ENCODE assay signal across 11 cellular contexts in the genomic region with DNA sequence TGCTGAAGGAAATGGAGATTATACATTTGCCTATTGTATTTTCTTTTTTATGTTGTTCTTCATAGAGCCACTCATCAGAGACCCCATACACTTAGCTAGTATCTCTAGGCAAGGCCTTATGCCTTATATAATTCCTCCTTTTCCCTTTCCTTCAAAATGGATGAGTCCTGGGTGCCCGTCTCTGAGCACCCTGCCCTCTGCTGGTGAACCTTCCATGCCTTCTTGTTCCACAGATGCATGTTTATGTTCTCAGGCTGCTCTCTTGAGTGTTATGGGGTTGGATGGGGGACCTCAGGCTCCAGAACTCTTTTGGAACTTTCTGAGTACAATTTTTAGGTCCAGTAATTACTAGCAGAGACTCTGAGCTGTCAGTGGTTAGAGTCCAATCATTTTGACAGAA.
DNase-seq lines count a peak whose midpoint lies in the region; ATAC-seq, FAIRE-seq and TF ChIP-seq lines count a peak whose summit lies in the region.
"Had no signal": no experiment of that assay in that cellular context is flagged by ENCODE, and none has a peak within 500 bp of the region (broad histone marks: within the 10 kb centered on the region; RNA-seq: fewer than 3 reads in every experiment).

No MANE protein-coding gene starts in this region.

- H3K9me3 ChIP-seq in astrocyte (ENCODE audit: insufficient read depth, low read depth, low read length) (no peaks in the 10 kb centered on the region), right lobe of liver (no peaks in the 10 kb centered on the region)

- ATAC-seq in right lobe of liver = peak in 3 of 4 donors; percentile 52 to 68 (median 63)
- ATAC-seq: activated naive CD4-positive, alpha-beta T cell treated with anti-CD3 and anti-CD28 coated beads, Interleukin-2, amount 50 U/mL, for 72 hours had no signal

- H3K9me3 Mint-ChIP-seq in astrocyte (ENCODE audit: unreplicated experiment) (no peaks in the 10 kb centered on the region), progenitor cell of endocrine pancreas (ENCODE audit: low read depth) (peaks cover 6% of the 10 kb centered on the region)

- WGBS in right lobe of liver (ENCODE audit: insufficient coverage, low coverage, low lambda C conversion rate, missing lambda C conversion rate) = 33% methylated on average over 1 of the region's 1 CpG

- H4K20me1 ChIP-seq in astrocyte (ENCODE audit: insufficient read depth, low read length) = no peaks in the 10 kb centered on the region

- no peaks in the 10 kb centered on the region for H3K27me3 Mint-ChIP-seq in astrocyte (ENCODE audit: low read depth, unreplicated experiment)
- no peaks in the 10 kb centered on the region for H3K27me3 Mint-ChIP-seq in progenitor cell of endocrine pancreas

- H3K27ac ChIP-seq in astrocyte (ENCODE audit: low read depth, low read length) (no peak overlapping the region), right lobe of liver (no peak overlapping the region)

- H3K4me3 ChIP-seq in astrocyte (ENCODE audit: insufficient read depth, low read depth, low read length) (no peak overlapping the region), right lobe of liver (no peak overlapping the region)

- no peak for TF ChIP-seq POLR2A in right lobe of liver (IDR thresholded peaks at IDR 0.05)

- H3K27me3 ChIP-seq in astrocyte (ENCODE audit: insufficient read depth, low read length) = no peaks in the 10 kb centered on the region
- H3K27me3 ChIP-seq in right lobe of liver = no peaks in the 10 kb centered on the region

- H2AFZ ChIP-seq in astrocyte (ENCODE audit: low read depth, low read length) = no peak overlapping the region

- H3K27ac Mint-ChIP-seq in astrocyte (ENCODE audit: unreplicated experiment) (no peak overlapping the region), progenitor cell of endocrine pancreas (no peak overlapping the region)
- H3K27ac Mint-ChIP-seq: nephron progenitor cell had no signal

- no peaks in the 10 kb centered on the region for H3K79me2 ChIP-seq in astrocyte (ENCODE audit: insufficient read depth, low read length)

- H3K36me3 Mint-ChIP-seq in astrocyte (ENCODE audit: low read depth, unreplicated experiment) (no peaks in the 10 kb centered on the region), progenitor cell of endocrine pancreas (ENCODE audit: insufficient read depth) (no peaks in the 10 kb centered on the region)
- H3K36me3 Mint-ChIP-seq: activated naive CD4-positive, alpha-beta T cell treated with anti-CD3 and anti-CD28 coated beads, Interleukin-2, amount 50 U/mL, for 72 hours had no signal

- no peak overlapping the region for H3K9ac ChIP-seq in astrocyte (ENCODE audit: low read length)

- H3K4me1 Mint-ChIP-seq in astrocyte (ENCODE audit: low read depth, unreplicated experiment) (no peaks in the 10 kb centered on the region), progenitor cell of endocrine pancreas (ENCODE audit: low read depth) (no peaks in the 10 kb centered on the region)

- H3K4me3 Mint-ChIP-seq in astrocyte (ENCODE audit: unreplicated experiment) = no peak overlapping the region
- no peak overlapping the region for H3K4me3 Mint-ChIP-seq in progenitor cell of endocrine pancreas (ENCODE audit: low read depth)
- H3K4me3 Mint-ChIP-seq: nephron progenitor cell had no signal

- H3K4me1 ChIP-seq in astrocyte (ENCODE audit: insufficient read depth, low read length) (no peaks in the 10 kb centered on the region), right lobe of liver (no peaks in the 10 kb centered on the region)

- no peak for FAIRE-seq in astrocyte (lab: Jason Lieb, UNC)

- TF ChIP-seq CTCF in astrocyte (IDR thresholded peaks at IDR 0.05; ENCODE audit: insufficient read depth, low read depth, low read length) (peak; percentile 9), right lobe of liver (IDR thresholded peaks at IDR 0.05) (peak; percentile 20 to 55 (median 42)), progenitor cell of endocrine pancreas (IDR thresholded peaks at IDR 0.05; ENCODE audit: unreplicated experiment) (no peak)

- DNase-seq in COLO829 (ENCODE audit: low spot score) (peak; percentile 7), HT-29 (ENCODE audit: low spot score) (peak; percentile 50), astrocyte (ENCODE audit: low read depth) (no peak), right lobe of liver (peak in 1 of 3 donors; percentile 52), NCI-H187 (lab: John Stamatoyannopoulos, UW) (no peak), progenitor cell of endocrine pancreas (ENCODE audit: low spot score, unreplicated experiment) (no peak), NCI-H2196 treated with DMSO at 0.1 percent for 48 hours (lab: John Stamatoyannopoulos, UW; ENCODE audit: unreplicated experiment) (no peak)
- DNase-seq in activated CD4-positive, alpha-beta T cell treated with anti-CD3 and anti-CD28 coated beads for 4 hours = no peak
- DNase-seq: GF-D8, nephron progenitor cell had no signal

- no peaks in the 10 kb centered on the region for H3K36me3 ChIP-seq in astrocyte (ENCODE audit: insufficient read depth, low read length)
- no peaks in the 10 kb centered on the region for H3K36me3 ChIP-seq in right lobe of liver

- no peak overlapping the region for H3K4me2 ChIP-seq in astrocyte (ENCODE audit: low read length)

- intact Hi-C loops in right lobe of liver (cut with DNase I) = no loop called here

Comparison
In these comparisons a context has a peak if more than half of its experiments do, and no peak if none do; other contexts are left out.
1. DNase-seq: peak in COLO829 (single experiment) and HT-29 (single experiment); none in astrocyte (single experiment), activated CD4-positive, alpha-beta T cell treated with anti-CD3 and anti-CD28 coated beads for 4 hours (0 of 2), NCI-H187 (0 of 2), progenitor cell of endocrine pancreas (single experiment) and NCI-H2196 treated with DMSO at 0.1 percent for 48 hours (single experiment).